Comparison of ENCODE assay signal across 15 cellular contexts in genomic region chr10:133235891-133236321, GRCh38. TPM values are rescaled to one million over a fixed set of nuclear protein-coding genes. Genes with fewer than 3 reads are reported as not detected.
DNase-seq lines count a peak whose midpoint lies in the region; ATAC-seq, FAIRE-seq and TF ChIP-seq lines count a peak whose summit lies in the region.
"Had no signal": no experiment of that assay in that cellular context is flagged by ENCODE, and none has a peak within 500 bp of the region (broad histone marks: within the 10 kb centered on the region; RNA-seq: fewer than 3 reads in every experiment).

No MANE protein-coding gene starts in this region.

- no peak overlapping the region for H2BK15ac ChIP-seq in mesendoderm (replicated peaks; ENCODE audit: low read depth)

- ATAC-seq in Right ventricle myocardium superior (ENCODE audit: poor library complexity) = peak; percentile 36
- no peak for ATAC-seq in central memory CD8-positive, alpha-beta T cell (replicated peaks; ENCODE audit: extremely low read depth, poor library complexity, severe bottlenecking)
- ATAC-seq in upper lobe of left lung (ENCODE audit: low FRiP score in 2 of 2) = peak in 1 of 2 donors; percentile 18

- no peak overlapping the region for H4K5ac ChIP-seq in mesendoderm (ENCODE audit: low read length)

- no peaks in the 10 kb centered on the region for H3K79me2 ChIP-seq in mesendoderm (ENCODE audit: control insufficient read depth, insufficient read depth, low read length)

- H3K56ac ChIP-seq in mesendoderm (ENCODE audit: low read length) = peak overlapping the region; percentile 90

- H2AK5ac ChIP-seq in mesendoderm (ENCODE audit: low read length) = no peak overlapping the region

- H3K36me3 Mint-ChIP-seq in central memory CD8-positive, alpha-beta T cell (ENCODE audit: insufficient read depth) = no peaks in the 10 kb centered on the region

- H3K27ac ChIP-seq in mesendoderm (ENCODE audit: low read depth, low read length) = no peak overlapping the region
- peak overlapping the region in 3 of 4 donors; percentile 51 to 73 (median 64) for H3K27ac ChIP-seq in upper lobe of left lung
- H3K27ac ChIP-seq: cardiac muscle cell, pancreas had no signal

- no peaks in the 10 kb centered on the region for H3K9me3 ChIP-seq in upper lobe of left lung
- H3K9me3 ChIP-seq: pancreas had no signal

- H3K4me1 Mint-ChIP-seq in central memory CD8-positive, alpha-beta T cell = peaks cover 4% of the 10 kb centered on the region

- no peak overlapping the region for H4K8ac ChIP-seq in mesendoderm (ENCODE audit: low read depth, low read length)

- no peak overlapping the region for H3K27ac Mint-ChIP-seq in central memory CD8-positive, alpha-beta T cell (ENCODE audit: low read depth)

- H3K27me3 ChIP-seq in mesendoderm (ENCODE audit: insufficient read depth, low read length, poor library complexity) (peaks cover 26% of the 10 kb centered on the region), upper lobe of left lung (peaks cover 2 to 61% (median 36%) of the 10 kb centered on the region in 4 donors)

- DNase-seq in Right ventricle myocardium superior (peak; percentile 60), cardiac septum (ENCODE audit: low spot score) (no peak), mesendoderm (no peak), upper lobe of left lung (peak in 1 of 2 donors; percentile 84), nucleus accumbens (lab: John Stamatoyannopoulos, UW) (no peak), anterior cingulate cortex (lab: John Stamatoyannopoulos, UW) (no peak), GM12891 (ENCODE audit: insufficient read length, low spot score) (no peak)
- DNase-seq in central memory CD8-positive, alpha-beta T cell (ENCODE audit: low spot score in 2 of 2) = no peak
- DNase-seq: GF-D8; NCI-H187 treated with DMSO at 0.1 percent for 48 hours; pancreas; stimulated activated CD4-positive, alpha-beta T cell treated with anti-CD3 and anti-CD28 coated beads, Interleukin-4, amount 100 ng/mL, for 4 hours had no signal

- no CpG with 5 or more reads among the region's 19 CpGs for WGBS in mesendoderm (ENCODE audit: extremely low coverage, insufficient coverage, low lambda C conversion rate)
- WGBS in upper lobe of left lung, 2 donors = 0 to 3% methylated on average over 10 to 16 of the region's 19 CpGs

- no peak overlapping the region for H2BK120ac ChIP-seq in mesendoderm (ENCODE audit: low read depth, low read length)

- TF ChIP-seq EP300 in upper lobe of left lung (IDR thresholded peaks at IDR 0.05) = no peak

- H3K18ac ChIP-seq in mesendoderm (ENCODE audit: low read length) = peak overlapping the region; percentile 47

- H3K4ac ChIP-seq in mesendoderm (ENCODE audit: low read depth, low read length) = no peak overlapping the region

- no peak overlapping the region for H2BK5ac ChIP-seq in mesendoderm (ENCODE audit: low read length)

- H3K79me1 ChIP-seq in mesendoderm (ENCODE audit: low read length) = no peaks in the 10 kb centered on the region

- H3K4me3 ChIP-seq in mesendoderm (ENCODE audit: low read length) (no peak overlapping the region), upper lobe of left lung (peak overlapping the region in 3 of 4 donors; percentile 30 to 46 (median 43))

- TF ChIP-seq POLR2A in upper lobe of left lung (IDR thresholded peaks at IDR 0.05) = no peak
- no peak for TF ChIP-seq POLR2A in GM12891 (IDR thresholded peaks at IDR 0.05; ENCODE audit: low read depth, low read length)

- H3K4me3 Mint-ChIP-seq in central memory CD8-positive, alpha-beta T cell = peak overlapping the region; percentile 66

- intact Hi-C loops in Right ventricle myocardium superior (cut with DNase I) = no loop called here
- intact Hi-C loops in cardiac septum (cut with DNase I) = no loop called here

- H3K4me1 ChIP-seq in mesendoderm (ENCODE audit: control insufficient read depth, low read depth, low read length) (peaks cover 3% of the 10 kb centered on the region), upper lobe of left lung (peaks cover 19 to 44% (median 31%) of the 10 kb centered on the region in 4 donors)

- no peaks in the 10 kb centered on the region for H3K9me3 Mint-ChIP-seq in central memory CD8-positive, alpha-beta T cell

- no peaks in the 10 kb centered on the region for H3K36me3 ChIP-seq in mesendoderm (ENCODE audit: control insufficient read depth, insufficient read depth, low read length)
- no peaks in the 10 kb centered on the region for H3K36me3 ChIP-seq in upper lobe of left lung
- H3K36me3 ChIP-seq: cardiac muscle cell, pancreas had no signal

- no peak for TF ChIP-seq CTCF in upper lobe of left lung (IDR thresholded peaks at IDR 0.05)

- FAIRE-seq in GM12891 (lab: Jason Lieb, UNC) = no peak
- FAIRE-seq: keratinocyte, pancreas had no signal

- H3K27me3 Mint-ChIP-seq in central memory CD8-positive, alpha-beta T cell = peaks cover 60% of the 10 kb centered on the region

- no peak overlapping the region for H3K23ac ChIP-seq in mesendoderm (ENCODE audit: low read length)

- H3K9ac ChIP-seq in mesendoderm (ENCODE audit: low read length) = peak overlapping the region; percentile 13

- H3K4me2 ChIP-seq in mesendoderm (ENCODE audit: low read length) = no peak overlapping the region

TF ChIP-seq in GM12891, 5 proteins besides CTCF, POLR2A, EP300 and RAD21:
- TF ChIP-seq POU2F2 (IDR thresholded peaks at IDR 0.05; ENCODE audit: low read depth, low read length) (no peak), POLR2AphosphoS5 (IDR thresholded peaks at IDR 0.05; ENCODE audit: low read depth, low read length) (no peak), PAX5 (IDR thresholded peaks at IDR 0.05; ENCODE audit: insufficient read depth, low read length, severe bottlenecking) (no peak), SPI1 (IDR thresholded peaks at IDR 0.05; ENCODE audit: low read depth, low read length) (no peak), TAF1 (IDR thresholded peaks at IDR 0.05; ENCODE audit: low read depth, low read length) (no peak)
TF ChIP-seq in GM12891: peak in this region for 0.

RNA-seq across cellular contexts. Expression of gene VENTX, which starts 1.7 kb away (rescaled TPM):
- total RNA-seq in Right ventricle myocardium superior (0.43 TPM), cardiac septum (0.40 TPM), upper lobe of left lung (10 to 100 TPM in 1 of 6 donors, 1 to 10 TPM in 5; 1.7 to 11.5 (median 4.4) TPM)
- polyA plus RNA-seq in mesendoderm (2013, experiment 1 of 2) = 2.1 TPM
- 2.0 TPM for polyA plus RNA-seq in mesendoderm (2013, experiment 2 of 2)
- not detected for polyA plus RNA-seq in GM12891 (2012; ENCODE audit: low read depth, missing spikeins)
- total RNA-seq: cardiac muscle cell had no signal
- polyA plus RNA-seq: cardiac muscle cell, keratinocyte had no signal

RNA-seq across cellular contexts. Expression of gene UTF1, which starts 5.9 kb away (rescaled TPM):
- total RNA-seq in Right ventricle myocardium superior (not detected), cardiac septum (not detected), upper lobe of left lung (under 1 TPM in 2 of 6 donors, not detected in 4; 0.26 to 0.37 TPM)
- polyA plus RNA-seq in mesendoderm (2013, experiment 1 of 2) = 2.4 TPM
- 1.9 TPM for polyA plus RNA-seq in mesendoderm (2013, experiment 2 of 2)
- polyA plus RNA-seq in GM12891 (2012; ENCODE audit: low read depth, missing spikeins) = not detected
- total RNA-seq: cardiac muscle cell, esophagus mucosa, pancreas had no signal
- polyA plus RNA-seq: cardiac muscle cell, keratinocyte, pancreas had no signal

RNA-seq across cellular contexts. Expression of gene ADAM8, which starts 40.8 kb away (rescaled TPM):
- 2.5 TPM for total RNA-seq in Right ventricle myocardium superior
- 4.3 TPM for total RNA-seq in cardiac septum
- polyA plus RNA-seq in mesendoderm (2013, experiment 1 of 2) = 0.27 TPM
- polyA plus RNA-seq in mesendoderm (2013, experiment 2 of 2) = 0.28 TPM
- 10 to 100 TPM; 10.4 to 93.2 (median 32.9) TPM for total RNA-seq in upper lobe of left lung
- polyA plus RNA-seq in GM12891 (2012; ENCODE audit: low read depth, missing spikeins) = 52.5 TPM
